11 cellular contexts compared by ENCODE assay signal in the genomic region with DNA sequence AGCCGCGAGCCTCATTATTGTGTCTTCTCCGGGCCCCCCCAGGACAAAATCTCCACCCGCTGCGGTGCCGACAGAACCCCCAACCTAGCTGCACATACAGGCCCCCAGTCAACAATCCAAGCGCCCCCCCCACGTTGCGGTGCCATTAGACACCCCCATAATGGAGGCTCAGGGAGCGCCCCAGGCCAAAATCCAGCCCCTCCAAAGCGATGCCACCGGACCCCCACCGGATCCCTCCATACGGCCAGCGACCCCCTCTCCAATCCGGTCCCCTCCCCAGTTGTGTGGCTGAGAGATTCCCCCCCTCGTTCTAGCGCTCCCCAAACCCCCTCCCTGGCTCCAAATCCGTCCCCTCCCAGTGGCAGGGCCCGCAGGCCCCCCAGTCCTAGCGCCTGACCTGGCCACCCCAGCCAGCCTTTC. TPM values are rescaled to one million over a fixed set of nuclear protein-coding genes. Genes with fewer than 3 reads are reported as not detected.
DNase-seq lines count a peak whose midpoint lies in the region; TF ChIP-seq lines count a peak whose summit lies in the region.
"Had no signal": no experiment of that assay in that cellular context is flagged by ENCODE, and none has a peak within 500 bp of the region (broad histone marks: within the 10 kb centered on the region; RNA-seq: fewer than 3 reads in every experiment).

No MANE protein-coding gene starts in this region.

- H3K27ac Mint-ChIP-seq in nephron progenitor cell: no peak overlapping the region
- H3K27ac Mint-ChIP-seq: activated CD4-positive, alpha-beta memory T cell treated with anti-CD3 and anti-CD28 coated beads, Interleukin-2, amount 10 ng/mL, durations not matched to agents 7 days and 5 days had no signal

- H3K27ac ChIP-seq in cardiac muscle cell (no peak overlapping the region), urinary bladder (ENCODE audit: low read depth) (no peak overlapping the region)
- H3K27ac ChIP-seq: left lung had no signal

- peaks cover 33% of the 10 kb centered on the region for H3K4me1 Mint-ChIP-seq in nephron progenitor cell

- H3K4me1 ChIP-seq in cardiac muscle cell (ENCODE audit: low read depth): no peaks in the 10 kb centered on the region
- H3K4me1 ChIP-seq in endocrine pancreas (ENCODE audit: control insufficient read depth, insufficient read depth, low read length): no peaks in the 10 kb centered on the region
- H3K4me1 ChIP-seq in urinary bladder (ENCODE audit: insufficient read depth): no peaks in the 10 kb centered on the region

- H3K27me3 Mint-ChIP-seq in nephron progenitor cell (ENCODE audit: low read depth, poor library complexity): peaks cover 56% of the 10 kb centered on the region

- H3K9me3 ChIP-seq in cardiac muscle cell (ENCODE audit: low read depth) (no peaks in the 10 kb centered on the region), endocrine pancreas (ENCODE audit: control insufficient read depth, low read length) (no peaks in the 10 kb centered on the region)
- H3K9me3 ChIP-seq: left lung had no signal

- intact Hi-C loops in cardiac septum (cut with DNase I): no loop called here

- peak overlapping the region; percentile 25 for H3K9ac ChIP-seq in endocrine pancreas (ENCODE audit: control insufficient read depth, insufficient read depth, low read length)

- H3K4me3 ChIP-seq in cardiac muscle cell: peak overlapping the region; percentile 85
- no peak overlapping the region for H3K4me3 ChIP-seq in endocrine pancreas (ENCODE audit: control insufficient read depth, insufficient read depth, low read length)
- peak overlapping the region; percentile 37 for H3K4me3 ChIP-seq in urinary bladder (ENCODE audit: low read depth, low read length)
- H3K4me3 ChIP-seq: left lung had no signal

- H3K4me3 Mint-ChIP-seq in nephron progenitor cell: peak overlapping the region; percentile 84
- H3K4me3 Mint-ChIP-seq: activated CD4-positive, alpha-beta memory T cell treated with anti-CD3 and anti-CD28 coated beads, Interleukin-2, amount 10 ng/mL, durations not matched to agents 7 days and 5 days had no signal

- H3K36me3 ChIP-seq in cardiac muscle cell: no peaks in the 10 kb centered on the region
- H3K36me3 ChIP-seq in endocrine pancreas (ENCODE audit: control insufficient read depth, insufficient read depth, low read length): no peaks in the 10 kb centered on the region
- H3K36me3 ChIP-seq in urinary bladder (ENCODE audit: insufficient read depth): no peaks in the 10 kb centered on the region
- H3K36me3 ChIP-seq: left lung had no signal

- DNase-seq in cardiac muscle cell (ENCODE audit: low read depth in 1 of 2, low spot score in 1 of 2): no peak
- no peak for DNase-seq in cardiac septum (ENCODE audit: low spot score)
- peak; percentile 27 for DNase-seq in nephron progenitor cell
- DNase-seq in NCI-H187 (lab: John Stamatoyannopoulos, UW): no peak
- no peak for DNase-seq in NCI-H82 (lab: John Stamatoyannopoulos, UW)
- no peak for DNase-seq in NCI-H2227 treated with DMSO at 0.1 percent for 48 hours (lab: John Stamatoyannopoulos, UW)
- DNase-seq: activated CD4-positive, alpha-beta memory T cell treated with anti-CD3 and anti-CD28 coated beads, Interleukin-2, amount 10 ng/mL, durations not matched to agents 7 days and 5 days; left lung had no signal

- WGBS in urinary bladder: 1% methylated on average over 21 of the region's 21 CpGs

- H3K36me3 Mint-ChIP-seq in nephron progenitor cell (ENCODE audit: low read depth): no peaks in the 10 kb centered on the region

- H3K9me3 Mint-ChIP-seq in nephron progenitor cell: no peaks in the 10 kb centered on the region
- H3K9me3 Mint-ChIP-seq: activated CD4-positive, alpha-beta memory T cell treated with anti-CD3 and anti-CD28 coated beads, Interleukin-2, amount 10 ng/mL, durations not matched to agents 7 days and 5 days had no signal

- TF ChIP-seq CTCF in cardiac muscle cell (IDR thresholded peaks at IDR 0.05; ENCODE audit: low read depth, low read length): no peak
- TF ChIP-seq CTCF in nephron progenitor cell (IDR thresholded peaks at IDR 0.05): no peak

- H3K27me3 ChIP-seq in cardiac muscle cell (no peaks in the 10 kb centered on the region), endocrine pancreas (ENCODE audit: control insufficient read depth, insufficient read depth, low read length) (peaks cover 3% of the 10 kb centered on the region)

RNA-seq across cellular contexts. Expression of a gene that starts 21.5 kb away (rescaled TPM):
- total RNA-seq in cardiac muscle cell (74.8 and 130 TPM in 2 replicates), cardiac septum (7.2 TPM), urinary bladder (5.4 TPM)
- polyA plus RNA-seq in cardiac muscle cell (10.5 and 23.0 TPM in 2 replicates), urinary bladder (14.1 TPM)
- total RNA-seq: activated CD4-positive, alpha-beta memory T cell treated with anti-CD3 and anti-CD28 coated beads, Interleukin-2, amount 10 ng/mL, durations not matched to agents 7 days and 5 days had no signal

RNA-seq across cellular contexts. Expression of a gene that starts 41.1 kb away (rescaled TPM):
- total RNA-seq in cardiac muscle cell (0.49 and 0.66 TPM in 2 replicates), cardiac septum (0.43 TPM), urinary bladder (3.9 TPM)
- polyA plus RNA-seq in cardiac muscle cell (0.54 and 0.68 TPM in 2 replicates), urinary bladder (4.6 TPM)

RNA-seq across cellular contexts. Expression of a gene that starts 45.9 kb away (rescaled TPM):
- total RNA-seq in cardiac muscle cell (4.5 and 10.1 TPM in 2 replicates), cardiac septum (25.1 TPM), urinary bladder (1.4 TPM)
- polyA plus RNA-seq in cardiac muscle cell (8.7 and 10.8 TPM in 2 replicates), urinary bladder (5.7 TPM)
- total RNA-seq: activated CD4-positive, alpha-beta memory T cell treated with anti-CD3 and anti-CD28 coated beads, Interleukin-2, amount 10 ng/mL, durations not matched to agents 7 days and 5 days; NCI-H460 had no signal

RNA-seq across cellular contexts. Expression of a gene that starts 58.3 kb away (rescaled TPM):
- total RNA-seq in cardiac muscle cell (2.2 and 18.1 TPM in 2 replicates), cardiac septum (3.6 TPM), urinary bladder (6.6 TPM)
- polyA plus RNA-seq in cardiac muscle cell (5.1 and 18.7 TPM in 2 replicates), urinary bladder (9.9 TPM)
